In genomic region chr3:182492536-182492935, GRCh38 we compare ENCODE assay signal across 25 cellular contexts.
DNase-seq lines count a peak whose midpoint lies in the region; ATAC-seq, FAIRE-seq and TF ChIP-seq lines count a peak whose summit lies in the region.
"Had no signal": no experiment of that assay in that cellular context is flagged by ENCODE, and none has a peak within 500 bp of the region (broad histone marks: within the 10 kb centered on the region; RNA-seq: fewer than 3 reads in every experiment).

No MANE protein-coding gene starts in this region.

- peak; percentile 65 for FAIRE-seq in A204.1 (lab: Jason Lieb, UNC)
- FAIRE-seq in A549 (lab: Jason Lieb, UNC), result no peak
- no peak for FAIRE-seq in K562 (lab: Jason Lieb, UNC)
- FAIRE-seq: GM12878, GM12892, GM19239 had no signal

- H3K27me3 ChIP-seq in K562 (ENCODE audit: control insufficient read depth in 2 of 2, insufficient read depth in 2 of 2, low read length in 2 of 2), result no peaks in the 10 kb centered on the region
- no peaks in the 10 kb centered on the region for H3K27me3 ChIP-seq in body of pancreas
- H3K27me3 ChIP-seq: BE2C, BLaER1 had no signal

- H3K79me2 ChIP-seq in K562 (ENCODE audit: control insufficient read depth, insufficient read depth, low read length), result no peaks in the 10 kb centered on the region

- H2AFZ ChIP-seq in K562 (ENCODE audit: low read depth, low read length), result no peak overlapping the region

- WGBS in A549 (ENCODE audit: missing lambda C conversion rate), result 90% methylated on average over 3 of the region's 3 CpGs
- WGBS in K562 (ENCODE audit: insufficient coverage, low coverage, missing lambda C conversion rate), result 43% methylated on average over 3 of the region's 3 CpGs
- 93 to 96% methylated on average over 3 of the region's 3 CpGs for WGBS in body of pancreas, 2 donors

- no peaks in the 10 kb centered on the region for H3K9me3 ChIP-seq in A549
- no peaks in the 10 kb centered on the region for H3K9me3 ChIP-seq in K562 (replicated peaks; ENCODE audit: control insufficient read depth, insufficient read depth, low read depth, low read length)
- no peaks in the 10 kb centered on the region for H3K9me3 ChIP-seq in body of pancreas
- H3K9me3 ChIP-seq: BE2C, BLaER1 had no signal

- TF ChIP-seq POLR2A in A549 (IDR thresholded peaks at IDR 0.05; ENCODE audit: low read length) (no peak), K562 (conservative IDR thresholded peaks at IDR 0.05) (no peak), body of pancreas (IDR thresholded peaks at IDR 0.05) (no peak)

- H3K4me1 ChIP-seq in A549 (no peaks in the 10 kb centered on the region), K562 (replicated peaks in 1 of 2; ENCODE audit: control insufficient read depth in 2 of 2, insufficient read depth in 2 of 2, low read length in 2 of 2) (no peaks in the 10 kb centered on the region), body of pancreas (no peaks in the 10 kb centered on the region)

- no peaks in the 10 kb centered on the region for H4K20me1 ChIP-seq in K562 (replicated peaks; ENCODE audit: control insufficient read depth, insufficient read depth, low read length)
- H4K20me1 ChIP-seq: BLaER1 had no signal

- POLR2A ChIA-PET in A549 (lab: Yijun Ruan, JAX) (no interaction called here), K562 (lab: Yijun Ruan, JAX) (interaction anchor here (1.0 kb wide), 1 partner anchor 8 kb away, joined by 4 read pairs; no protein-coding TSS in a partner anchor)

- H3K36me3 ChIP-seq in K562 (ENCODE audit: control insufficient read depth, insufficient read depth, low read length), result no peaks in the 10 kb centered on the region
- no peaks in the 10 kb centered on the region for H3K36me3 ChIP-seq in body of pancreas (replicated peaks in 1 of 2; ENCODE audit: insufficient read depth in 1 of 2, low read depth in 2 of 2)
- H3K36me3 ChIP-seq: BE2C, BLaER1 had no signal

- CTCF ChIA-PET in A549 (lab: Yijun Ruan, JAX) (interaction anchor here (0.8 kb wide), 1 partner anchor 28 kb away, joined by 3 read pairs; no protein-coding TSS in a partner anchor), K562 (lab: Yijun Ruan, JAX; ENCODE audit: low intra/inter-chr PET ratio) (no interaction called here)

- TF ChIP-seq EP300 in A549 (IDR thresholded peaks at IDR 0.05), result no peak
- TF ChIP-seq EP300 in K562 (IDR thresholded peaks at IDR 0.05; ENCODE audit: low read length), result no peak

- no peak overlapping the region for H3K9ac ChIP-seq in K562 (ENCODE audit: insufficient read depth in 1 of 2, low read depth in 2 of 2, low read length in 2 of 2)
- H3K9ac ChIP-seq: BLaER1 had no signal

- ATAC-seq in A549 (no peak), K562 (no peak), body of pancreas (no peak)
- ATAC-seq: GM12878 had no signal

- DNase-seq in A549 (ENCODE audit: low read depth in 1 of 2, low spot score in 1 of 2) (no peak), K562 (ENCODE audit: extremely low read depth in 1 of 4, low spot score in 3 of 4) (no peak), iPS-NIHi11 (ENCODE audit: low spot score) (no peak), GM13976 (ENCODE audit: low spot score) (no peak), body of pancreas (no peak)
- DNase-seq: 8988T; ACHN; BE2C; C1 segment of cervical spinal cord; CD4-positive, alpha-beta memory T cell; CD4-positive, CD25-positive, alpha-beta regulatory T cell; CD8-positive, alpha-beta memory T cell; COR-L47; DMS 273 treated with DMSO at 0.1 percent for 48 hours; DMS153; DMS53; DMS79; DND-41; EL; GDM1 had no signal

- H3K27ac ChIP-seq in A549 (no peak overlapping the region), K562 (ENCODE audit: extremely low read depth, low read depth, low read length) (no peak overlapping the region), body of pancreas (no peak overlapping the region)
- H3K27ac ChIP-seq: BLaER1 had no signal

- H3K4me2 ChIP-seq in A549, result no peak overlapping the region
- H3K4me2 ChIP-seq in K562 (ENCODE audit: insufficient read depth, low read length), result no peak overlapping the region

- intact Hi-C loops in K562 (cut with micrococcal nuclease), result loop anchor here (5.0 to 10.0 kb wide), 2 partner anchors 245 to 788 kb away; no protein-coding TSS in a partner anchor
- intact Hi-C loops in body of pancreas (cut with DNase I), result no loop called here

- no peaks in the 10 kb centered on the region for H3K9me1 ChIP-seq in K562 (ENCODE audit: control insufficient read depth, insufficient read depth, low read length)

- TF ChIP-seq RAD21 in A549 (conservative IDR thresholded peaks at IDR 0.05 in 1 of 2, IDR thresholded peaks at IDR 0.05 in 1 of 2), result no peak
- no peak for TF ChIP-seq RAD21 in K562 (CRISPR knock-in tag; conservative IDR thresholded peaks at IDR 0.05 in 1 of 2, IDR thresholded peaks at IDR 0.05 in 1 of 2)

- TF ChIP-seq CTCF in A549 (IDR thresholded peaks at IDR 0.05), result no peak
- TF ChIP-seq CTCF in K562 (IDR thresholded peaks at IDR 0.05 in 2 of 3, conservative IDR thresholded peaks at IDR 0.05 in 1 of 3; ENCODE audit: insufficient read depth in 2 of 3, low read depth in 1 of 3, low read length in 3 of 3), result no peak
- TF ChIP-seq CTCF in GM13976 (IDR thresholded peaks at IDR 0.05; ENCODE audit: borderline replicate concordance, control extremely low read depth, extremely low read depth, insufficient read depth, missing control alignments), result no peak
- TF ChIP-seq CTCF in body of pancreas (IDR thresholded peaks at IDR 0.05), result no peak

- H3K4me3 ChIP-seq in A549, result no peak overlapping the region
- no peak overlapping the region for H3K4me3 ChIP-seq in K562
- no peak overlapping the region for H3K4me3 ChIP-seq in body of pancreas
- H3K4me3 ChIP-seq: BLaER1, GM12878 had no signal

- in situ Hi-C loops in K562 (cut with MboI) (no loop called here), GM13976 (cut with MboI; ENCODE audit: low sequenced_read_pairs, unreplicated experiment) (no loop called here)

- no TSS peak for BruUV-seq in K562 (replicated peaks; lab: Mats Ljungman, UMichigan)

TF ChIP-seq in A549, 52 proteins besides CTCF, POLR2A, EP300 and RAD21:
- TF ChIP-seq HMGXB4 (CRISPR knock-in tag; IDR thresholded peaks at IDR 0.05; ENCODE audit: borderline replicate concordance) (no peak), MAFK (IDR thresholded peaks at IDR 0.05; ENCODE audit: partially characterized antibody) (peak; percentile 24), ELK1 (IDR thresholded peaks at IDR 0.05; ENCODE audit: low read depth, low read length) (no peak)

TF ChIP-seq in K562, 482 proteins besides CTCF, POLR2A, EP300 and RAD21:
- TF ChIP-seq TFE3 (CRISPR knock-in tag; IDR thresholded peaks at IDR 0.05) (no peak), C11orf30 (IDR thresholded peaks at IDR 0.05; ENCODE audit: low read depth) (peak; percentile 64; the same call in 1 of the 2 replicates), MAFG (tag; conservative IDR thresholded peaks at IDR 0.05) (peak; percentile 57), DMBX1 (CRISPR knock-in tag; IDR thresholded peaks at IDR 0.05; ENCODE audit: borderline replicate concordance) (no peak), ATF2 (CRISPR knock-in tag; IDR thresholded peaks at IDR 0.05) (no peak), ZNF316 (IDR thresholded peaks at IDR 0.05) (peak; percentile 92)
